Comparison of ENCODE assay signal across 8 cellular contexts in the genomic region with DNA sequence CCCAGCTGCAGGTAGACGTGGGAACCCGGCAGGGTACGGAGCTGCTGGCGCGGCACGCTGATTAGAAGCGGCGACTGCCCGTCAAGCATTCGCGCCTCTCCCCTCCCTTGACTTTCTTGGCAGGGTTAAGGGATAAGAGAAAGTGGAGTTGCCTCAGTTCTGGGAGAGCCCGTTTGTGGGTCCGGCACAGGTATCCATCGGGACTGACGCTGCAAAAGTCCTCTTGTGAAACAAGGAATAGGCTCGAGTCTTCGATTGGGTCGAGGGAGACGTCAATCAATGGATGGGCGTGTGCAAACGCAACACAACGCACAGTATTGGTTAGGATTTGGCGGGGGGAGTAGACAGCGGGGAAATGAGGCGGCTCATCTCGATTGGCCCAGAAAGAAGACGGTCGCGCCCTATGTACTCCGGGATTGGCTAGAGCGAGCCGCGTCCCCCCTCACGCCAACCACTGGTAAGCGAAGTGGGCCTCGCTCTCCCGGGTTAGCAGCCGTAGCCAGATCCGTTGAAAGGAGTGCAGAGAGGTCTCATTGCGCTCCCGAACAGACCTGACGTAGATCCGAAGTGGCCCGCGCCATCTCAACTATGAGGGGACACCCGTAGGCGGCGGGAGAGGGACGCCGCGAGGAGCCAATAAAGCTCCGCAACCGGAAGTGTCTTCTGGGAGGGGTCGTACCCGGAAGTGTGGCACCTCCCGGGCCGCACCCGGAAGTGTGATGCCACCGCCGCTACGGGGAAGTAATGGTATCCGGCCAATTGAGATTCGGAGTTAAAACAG.
DNase-seq lines count a peak whose midpoint lies in the region; ATAC-seq and TF ChIP-seq lines count a peak whose summit lies in the region.

A gene (plus strand): TSS at position 713 of the 781 bp plus-strand sequence. CDS start 296 bp downstream, outside the sequence.

- H3K4me1 Mint-ChIP-seq in central memory CD8-positive, alpha-beta T cell = peaks cover 38% of the 10 kb centered on the region

- DNase-seq in AG09309 (ENCODE audit: low read depth) = peak; percentile 94
- DNase-seq in NCI-H446 (lab: John Stamatoyannopoulos, UW) = peak; percentile 78 to 92
- peak; percentile 91 for DNase-seq in activated CD4-positive, CD25-positive, alpha-beta regulatory T cell treated with anti-CD3 and anti-CD28 coated beads, Interleukin-2, amount 50 U/mL, for 16 hours (ENCODE audit: low read depth, low spot score)
- peak; percentile 88 to 94 for DNase-seq in central memory CD8-positive, alpha-beta T cell (ENCODE audit: low spot score in 2 of 2)
- DNase-seq in iris pigment epithelial cell (ENCODE audit: low read depth) = peak; percentile 99
- peak; percentile 87 for DNase-seq in stimulated activated CD4-positive, alpha-beta T cell treated with anti-CD3 and anti-CD28 coated beads, Interleukin-12 subunit alpha, Interleukin-12 subunit beta, amount 100 ng/mL, for 24 hours (ENCODE audit: low read depth in 2 of 2)

- ATAC-seq in GM19025 (IDR thresholded peaks at IDR 0.05; ENCODE audit: low read depth, unreplicated experiment) (peak; percentile 97), HG03342 (IDR thresholded peaks at IDR 0.05; ENCODE audit: unreplicated experiment) (peak; percentile 96)
- ATAC-seq in central memory CD8-positive, alpha-beta T cell (replicated peaks; ENCODE audit: extremely low read depth, poor library complexity, severe bottlenecking) = peak; percentile 94

- peak within 1 kb of the TSS; percentile 86 for H3K4me3 ChIP-seq in AG09309 (ENCODE audit: control insufficient read depth, low read depth, low read length)

- H3K27ac Mint-ChIP-seq in central memory CD8-positive, alpha-beta T cell (ENCODE audit: low read depth) = peak within 1 kb of the TSS; percentile 100

- H3K27me3 Mint-ChIP-seq in central memory CD8-positive, alpha-beta T cell = peaks cover 14% of the 10 kb centered on the region

- no peaks in the 10 kb centered on the region for H3K9me3 Mint-ChIP-seq in central memory CD8-positive, alpha-beta T cell

- peaks cover 27% of the 10 kb centered on the region for H3K36me3 Mint-ChIP-seq in central memory CD8-positive, alpha-beta T cell (ENCODE audit: insufficient read depth)

- peak within 1 kb of the TSS; percentile 82 for H3K4me3 Mint-ChIP-seq in central memory CD8-positive, alpha-beta T cell

- peak; percentile 7 for TF ChIP-seq CTCF in AG09309 (IDR thresholded peaks at IDR 0.05; ENCODE audit: control insufficient read depth, insufficient read depth, low read depth, low read length, missing control alignments)

Comparison
In these comparisons a context has a peak if more than half of its experiments do, and no peak if none do; other contexts are left out.
1. Peak in every context shown above with its lines: DNase-seq, ATAC-seq and H3K4me3 ChIP-seq.